ENCODE assay signal across 1 cellular context in genomic region chr6:156779206-156780116, GRCh38.
TF ChIP-seq lines count a peak whose summit lies in the region.

No MANE protein-coding gene starts in this region.

TF ChIP-seq in GM23338, 12 proteins besides CTCF, POLR2A, EP300 and RAD21 (continued from another document):
- TF ChIP-seq ZNF462 (CRISPR knock-in tag; IDR thresholded peaks at IDR 0.05) (no peak), ZNF114 (CRISPR knock-in tag; IDR thresholded peaks at IDR 0.05) (no peak)
TF ChIP-seq in GM23338: peak in this region for 0.
